In the genomic region with DNA sequence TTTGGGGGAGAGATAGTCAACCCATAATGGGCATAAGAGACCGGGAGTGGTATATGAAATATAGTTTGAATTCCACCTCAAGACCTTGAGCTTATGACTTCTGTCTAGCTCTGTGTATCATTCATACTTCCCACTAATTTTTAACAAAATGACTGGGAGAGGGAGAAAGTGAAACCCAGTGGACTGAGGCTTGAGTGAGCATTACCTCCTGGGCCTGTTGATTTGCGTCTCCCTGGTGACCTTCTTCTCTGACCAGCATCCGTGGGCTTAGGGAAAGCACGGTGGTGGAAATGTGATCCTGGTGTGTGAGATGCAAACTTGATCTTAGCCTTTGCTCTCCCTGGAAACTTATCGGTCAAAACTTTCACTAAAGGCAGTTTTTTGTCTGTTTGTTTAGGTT, we compare ENCODE assay signal across 9 cellular contexts.
DNase-seq lines count a peak whose midpoint lies in the region; ATAC-seq and TF ChIP-seq lines count a peak whose summit lies in the region.
"Had no signal": no experiment of that assay in that cellular context is flagged by ENCODE, and none has a peak within 500 bp of the region (broad histone marks: within the 10 kb centered on the region; RNA-seq: fewer than 3 reads in every experiment).

No MANE protein-coding gene starts in this region.

- no peak for TF ChIP-seq CTCF in coronary artery (IDR thresholded peaks at IDR 0.05)
- TF ChIP-seq CTCF in upper lobe of right lung (IDR thresholded peaks at IDR 0.05): no peak

- peak; percentile 55 for ATAC-seq in upper lobe of right lung
- no peak for ATAC-seq in GM21723 (IDR thresholded peaks at IDR 0.05; ENCODE audit: unreplicated experiment)
- no peak for ATAC-seq in GM21526 (IDR thresholded peaks at IDR 0.05; ENCODE audit: low FRiP score, unreplicated experiment)

- peaks cover 5% of the 10 kb centered on the region for H3K36me3 ChIP-seq in upper lobe of right lung

- H3K27ac ChIP-seq in coronary artery (peak overlapping the region; percentile 84 to 91), upper lobe of right lung (peak overlapping the region; percentile 71)

- H3K27ac Mint-ChIP-seq in activated T-cell treated with anti-CD3 and anti-CD28 coated beads, Interleukin-2, amount 50 U/mL, for 24 hours: peak overlapping the region; percentile 11
- no peak overlapping the region for H3K27ac Mint-ChIP-seq in T-helper 2 cell treated with Interferon-gamma antibody and Interleukin-4, amounts not matched to agents 5 μg/mL and 100 μg/mL, for 36 hours

- H3K27me3 Mint-ChIP-seq in activated T-cell treated with anti-CD3 and anti-CD28 coated beads, Interleukin-2, amount 50 U/mL, for 24 hours: no peaks in the 10 kb centered on the region
- H3K27me3 Mint-ChIP-seq in T-helper 2 cell treated with Interferon-gamma antibody and Interleukin-4, amounts not matched to agents 5 μg/mL and 100 μg/mL, for 36 hours (ENCODE audit: low read depth): no peaks in the 10 kb centered on the region

- no peaks in the 10 kb centered on the region for H3K27me3 ChIP-seq in upper lobe of right lung

- H3K4me3 ChIP-seq in coronary artery (peak overlapping the region; percentile 35), upper lobe of right lung (no peak overlapping the region)

- H3K4me1 ChIP-seq in upper lobe of right lung: peaks cover 38% of the 10 kb centered on the region

- H3K9me3 ChIP-seq in upper lobe of right lung: peaks cover 8% of the 10 kb centered on the region

- H3K36me3 Mint-ChIP-seq in activated T-cell treated with anti-CD3 and anti-CD28 coated beads, Interleukin-2, amount 50 U/mL, for 24 hours (ENCODE audit: low read depth): peaks cover 90% of the 10 kb centered on the region
- peaks cover 52% of the 10 kb centered on the region for H3K36me3 Mint-ChIP-seq in T-helper 2 cell treated with Interferon-gamma antibody and Interleukin-4, amounts not matched to agents 5 μg/mL and 100 μg/mL, for 36 hours (ENCODE audit: low read depth)

- DNase-seq in activated T-cell treated with anti-CD3 and anti-CD28 coated beads, Interleukin-2, amount 50 U/mL, for 24 hours: no peak
- DNase-seq in activated T-cell treated with anti-CD3 and anti-CD28 coated beads, Interleukin-2, amount 50 U/mL, for 48 hours: no peak
- DNase-seq in coronary artery (ENCODE audit: low spot score) (no peak), lung microvascular endothelial cell (ENCODE audit: low read depth in 2 of 2) (peak; percentile 61 to 89), upper lobe of right lung (no peak)
- no peak for DNase-seq in T-helper 2 cell treated with Interferon-gamma antibody and Interleukin-4, amounts not matched to agents 5 μg/mL and 100 μg/mL, for 36 hours (ENCODE audit: low spot score)
- DNase-seq: NCI-H2081 treated with DMSO at 0.1 percent for 48 hours had no signal

- intact Hi-C loops in upper lobe of right lung (cut with DNase I): no loop called here

- H3K4me1 Mint-ChIP-seq in activated T-cell treated with anti-CD3 and anti-CD28 coated beads, Interleukin-2, amount 50 U/mL, for 24 hours (ENCODE audit: low read depth): peaks cover 44% of the 10 kb centered on the region
- peaks cover 2% of the 10 kb centered on the region for H3K4me1 Mint-ChIP-seq in T-helper 2 cell treated with Interferon-gamma antibody and Interleukin-4, amounts not matched to agents 5 μg/mL and 100 μg/mL, for 36 hours (ENCODE audit: low read depth)

- H3K4me3 Mint-ChIP-seq in activated T-cell treated with anti-CD3 and anti-CD28 coated beads, Interleukin-2, amount 50 U/mL, for 24 hours: no peak overlapping the region
- H3K4me3 Mint-ChIP-seq in T-helper 2 cell treated with Interferon-gamma antibody and Interleukin-4, amounts not matched to agents 5 μg/mL and 100 μg/mL, for 36 hours: no peak overlapping the region

- peaks cover 17% of the 10 kb centered on the region for H3K9me3 Mint-ChIP-seq in activated T-cell treated with anti-CD3 and anti-CD28 coated beads, Interleukin-2, amount 50 U/mL, for 24 hours
- peaks cover 24% of the 10 kb centered on the region for H3K9me3 Mint-ChIP-seq in T-helper 2 cell treated with Interferon-gamma antibody and Interleukin-4, amounts not matched to agents 5 μg/mL and 100 μg/mL, for 36 hours

Comparison
In these comparisons a context has a peak if more than half of its experiments do, and no peak if none do; other contexts are left out.
1. DNase-seq: peak in lung microvascular endothelial cell (2 of 2); none in activated T-cell treated with anti-CD3 and anti-CD28 coated beads, Interleukin-2, amount 50 U/mL, for 24 hours (single experiment), activated T-cell treated with anti-CD3 and anti-CD28 coated beads, Interleukin-2, amount 50 U/mL, for 48 hours (0 of 2), coronary artery (single experiment), upper lobe of right lung (single experiment) and T-helper 2 cell treated with Interferon-gamma antibody and Interleukin-4, amounts not matched to agents 5 μg/mL and 100 μg/mL, for 36 hours (single experiment).